In the genomic region with DNA sequence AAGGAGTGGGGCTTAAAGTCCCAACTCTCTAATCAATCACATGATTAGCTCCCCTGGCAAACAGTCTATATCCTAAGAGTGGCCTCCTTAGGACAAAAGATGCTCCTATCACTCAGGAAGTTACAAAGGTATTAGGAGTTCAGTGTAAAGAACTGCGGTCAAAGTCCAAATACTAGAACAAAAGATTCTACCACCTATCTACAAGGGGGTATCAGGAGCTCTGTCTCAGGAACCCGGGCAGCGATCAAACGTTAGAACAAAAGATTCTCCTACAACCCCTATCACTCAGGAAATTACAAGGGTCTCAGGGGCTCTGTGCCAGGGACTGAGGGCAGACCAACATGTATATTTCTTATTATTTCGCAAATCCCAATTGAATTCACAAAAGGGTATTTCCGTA, we compare ENCODE assay signal across 28 cellular contexts.
"Had no signal": no experiment of that assay in that cellular context is flagged by ENCODE, and none has a peak within 500 bp of the region (broad histone marks: within the 10 kb centered on the region; RNA-seq: fewer than 3 reads in every experiment).

No MANE protein-coding gene starts in this region.

- H3K4me1 Mint-ChIP-seq: activated naive CD4-positive, alpha-beta T cell treated with anti-CD3 and anti-CD28 coated beads, Interleukin-2, amount 10 ng/mL, durations not matched to agents 7 days and 5 days; stimulated activated effector memory CD8-positive, alpha-beta T cell treated with anti-CD3 and anti-CD28 coated beads, Interleukin-12 subunit alpha, Interleukin-12 subunit beta, amount 100 ng/mL, for 72 hours had no signal

- H3K27ac ChIP-seq: ascending aorta, coronary artery, esophagus squamous epithelium, skin epidermis, thoracic aorta, uterus, WERI-Rb-1 had no signal

- H3K36me3 Mint-ChIP-seq: activated CD4-positive, alpha-beta memory T cell treated with anti-CD3 and anti-CD28 coated beads for 36 hours; natural killer cell treated with Interleukin-12 subunit alpha and Interleukin-12 subunit beta and Interleukin-15 and Interleukin-18, amount 100 ng/mL, for 72 hours; stimulated activated effector memory CD8-positive, alpha-beta T cell treated with anti-CD3 and anti-CD28 coated beads, Interleukin-12 subunit alpha, Interleukin-12 subunit beta, amount 100 ng/mL, for 72 hours had no signal

- DNase-seq: activated CD4-positive, alpha-beta memory T cell treated with anti-CD3 and anti-CD28 coated beads for 36 hours; activated CD4-positive, alpha-beta T cell treated with anti-CD3 and anti-CD28 coated beads, Interleukin-2, amount 10 ng/mL, durations not matched to agents 24 days and 14 days; activated CD4-positive, CD25-positive, alpha-beta regulatory T cell treated with anti-CD3 and anti-CD28 coated beads, Interleukin-2, amount 50 U/mL, for 72 hours; activated CD8-positive, alpha-beta memory T cell treated with anti-CD3 and anti-CD28 coated beads, Interleukin-2, amount 50 U/mL, for 4 hours; activated effector memory CD4-positive, alpha-beta T cell treated with anti-CD3 and anti-CD28 coated beads, Interleukin-2, amount 50 U/mL, for 16 hours; activated naive CD4-positive, alpha-beta T cell treated with anti-CD3 and anti-CD28 coated beads, Interleukin-2, amount 10 ng/mL, durations not matched to agents 7 days and 5 days; activated naive CD8-positive, alpha-beta T cell treated with anti-CD3 and anti-CD28 coated beads, Interleukin-2, amount 10 ng/mL, durations not matched to agents 7 days and 5 days; activated T-cell treated with anti-CD3 and anti-CD28 coated beads, Interleukin-2, amount 50 U/mL, for 1 hour; esophagus squamous epithelium; islet precursor cell; left cardiac atrium; left ventricle myocardium superior; mucosa of descending colon; posterior cingulate gyrus; stimulated activated CD4-positive, alpha-beta T cell treated with anti-CD3 and anti-CD28 coated beads, Interleukin-4, amount 100 ng/mL, for 24 hours; T1000; uterus; WERI-Rb-1 had no signal

- H3K27ac Mint-ChIP-seq: activated CD4-positive, alpha-beta memory T cell treated with anti-CD3 and anti-CD28 coated beads for 36 hours; activated CD4-positive, alpha-beta T cell treated with anti-CD3 and anti-CD28 coated beads, Interleukin-2, amount 10 ng/mL, durations not matched to agents 24 days and 14 days; activated naive CD4-positive, alpha-beta T cell treated with anti-CD3 and anti-CD28 coated beads, Interleukin-2, amount 10 ng/mL, durations not matched to agents 7 days and 5 days; activated naive CD8-positive, alpha-beta T cell treated with anti-CD3 and anti-CD28 coated beads, Interleukin-2, amount 10 ng/mL, durations not matched to agents 7 days and 5 days; activated T-helper 1 cell treated with anti-CD3 and anti-CD28 coated beads, Interleukin-12 subunit alpha, Interleukin-12 subunit beta, Interleukin-2, Interleukin-4 antibody, amounts not matched to agents 30 ng/mL and 10 ng/mL and 1 ng/mL, durations not matched to agents 14 hours and 24 hours and 36 hours; brain; natural killer cell treated with Interleukin-12 subunit alpha and Interleukin-12 subunit beta and Interleukin-15 and Interleukin-18, amount 100 ng/mL, for 72 hours; stimulated activated effector memory CD8-positive, alpha-beta T cell treated with anti-CD3 and anti-CD28 coated beads, Interleukin-12 subunit alpha, Interleukin-12 subunit beta, amount 100 ng/mL, for 72 hours; stimulated activated naive CD8-positive, alpha-beta T cell treated with anti-CD3 and anti-CD28 coated beads, Interleukin-15, Interleukin-2, amounts not matched to agents 100 ng/mL and 50 ng/mL, for 24 hours had no signal

- H3K9me3 Mint-ChIP-seq: activated CD4-positive, alpha-beta memory T cell treated with anti-CD3 and anti-CD28 coated beads for 36 hours; activated CD4-positive, alpha-beta T cell treated with anti-CD3 and anti-CD28 coated beads, Interleukin-2, amount 10 ng/mL, durations not matched to agents 24 days and 14 days; activated naive CD4-positive, alpha-beta T cell treated with anti-CD3 and anti-CD28 coated beads, Interleukin-2, amount 10 ng/mL, durations not matched to agents 7 days and 5 days; activated naive CD8-positive, alpha-beta T cell treated with anti-CD3 and anti-CD28 coated beads, Interleukin-2, amount 10 ng/mL, durations not matched to agents 7 days and 5 days; activated T-helper 1 cell treated with anti-CD3 and anti-CD28 coated beads, Interleukin-12 subunit alpha, Interleukin-12 subunit beta, Interleukin-2, Interleukin-4 antibody, amounts not matched to agents 30 ng/mL and 10 ng/mL and 1 ng/mL, durations not matched to agents 14 hours and 24 hours and 36 hours; natural killer cell treated with Interleukin-12 subunit alpha and Interleukin-12 subunit beta and Interleukin-15 and Interleukin-18, amount 100 ng/mL, for 72 hours; stimulated activated effector memory CD8-positive, alpha-beta T cell treated with anti-CD3 and anti-CD28 coated beads, Interleukin-12 subunit alpha, Interleukin-12 subunit beta, amount 100 ng/mL, for 72 hours; stimulated activated naive CD8-positive, alpha-beta T cell treated with anti-CD3 and anti-CD28 coated beads, Interleukin-15, Interleukin-2, amounts not matched to agents 100 ng/mL and 50 ng/mL, for 24 hours had no signal

- ATAC-seq: left cardiac atrium; left ventricle myocardium superior; mucosa of descending colon; natural killer cell treated with Interleukin-12 subunit alpha and Interleukin-12 subunit beta and Interleukin-15 and Interleukin-18, amount 100 ng/mL, for 72 hours; sciatic nerve; stimulated activated effector memory CD8-positive, alpha-beta T cell treated with anti-CD3 and anti-CD28 coated beads, Interleukin-12 subunit alpha, Interleukin-12 subunit beta, amount 100 ng/mL, for 72 hours had no signal

- H3K27me3 ChIP-seq: ascending aorta, esophagus squamous epithelium, uterus had no signal

- H3K9me3 ChIP-seq: ascending aorta, esophagus squamous epithelium, mucosa of descending colon, thoracic aorta, uterus had no signal

- H3K27me3 Mint-ChIP-seq: activated CD4-positive, alpha-beta memory T cell treated with anti-CD3 and anti-CD28 coated beads for 36 hours; activated CD4-positive, alpha-beta T cell treated with anti-CD3 and anti-CD28 coated beads, Interleukin-2, amount 10 ng/mL, durations not matched to agents 24 days and 14 days; activated naive CD4-positive, alpha-beta T cell treated with anti-CD3 and anti-CD28 coated beads, Interleukin-2, amount 10 ng/mL, durations not matched to agents 7 days and 5 days; activated naive CD8-positive, alpha-beta T cell treated with anti-CD3 and anti-CD28 coated beads, Interleukin-2, amount 10 ng/mL, durations not matched to agents 7 days and 5 days; brain; natural killer cell treated with Interleukin-12 subunit alpha and Interleukin-12 subunit beta and Interleukin-15 and Interleukin-18, amount 100 ng/mL, for 72 hours; stimulated activated naive CD8-positive, alpha-beta T cell treated with anti-CD3 and anti-CD28 coated beads, Interleukin-15, Interleukin-2, amounts not matched to agents 100 ng/mL and 50 ng/mL, for 24 hours had no signal

- H3K4me3 Mint-ChIP-seq: activated CD4-positive, alpha-beta memory T cell treated with anti-CD3 and anti-CD28 coated beads for 36 hours; activated CD4-positive, alpha-beta T cell treated with anti-CD3 and anti-CD28 coated beads, Interleukin-2, amount 10 ng/mL, durations not matched to agents 24 days and 14 days; activated naive CD4-positive, alpha-beta T cell treated with anti-CD3 and anti-CD28 coated beads, Interleukin-2, amount 10 ng/mL, durations not matched to agents 7 days and 5 days; activated naive CD8-positive, alpha-beta T cell treated with anti-CD3 and anti-CD28 coated beads, Interleukin-2, amount 10 ng/mL, durations not matched to agents 7 days and 5 days; activated T-helper 1 cell treated with anti-CD3 and anti-CD28 coated beads, Interleukin-12 subunit alpha, Interleukin-12 subunit beta, Interleukin-2, Interleukin-4 antibody, amounts not matched to agents 30 ng/mL and 10 ng/mL and 1 ng/mL, durations not matched to agents 14 hours and 24 hours and 36 hours; brain; natural killer cell treated with Interleukin-12 subunit alpha and Interleukin-12 subunit beta and Interleukin-15 and Interleukin-18, amount 100 ng/mL, for 72 hours; stimulated activated effector memory CD8-positive, alpha-beta T cell treated with anti-CD3 and anti-CD28 coated beads, Interleukin-12 subunit alpha, Interleukin-12 subunit beta, amount 100 ng/mL, for 72 hours; stimulated activated naive CD8-positive, alpha-beta T cell treated with anti-CD3 and anti-CD28 coated beads, Interleukin-15, Interleukin-2, amounts not matched to agents 100 ng/mL and 50 ng/mL, for 24 hours had no signal
